Comparison of ENCODE assay signal across 32 cellular contexts in the genomic region with DNA sequence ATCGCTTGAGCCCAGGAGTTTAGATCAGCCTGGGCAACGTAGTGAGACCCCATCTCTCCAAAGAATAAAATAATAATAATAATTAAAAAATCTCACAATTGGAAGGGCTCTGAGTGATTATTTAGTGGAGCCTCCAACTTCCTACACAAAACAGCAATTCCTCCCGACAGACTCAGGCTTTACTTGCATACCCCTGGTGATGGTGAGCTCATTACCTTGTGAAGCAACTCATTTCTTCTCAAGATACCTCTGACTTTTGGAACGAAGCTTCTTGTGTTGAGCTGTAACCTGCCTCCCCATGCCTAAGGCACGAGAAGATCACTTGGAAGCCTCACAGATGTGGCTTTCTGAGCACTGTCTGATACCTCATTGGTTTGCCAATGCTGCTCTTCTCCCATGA.
"Had no signal": no experiment of that assay in that cellular context is flagged by ENCODE, and none has a peak within 500 bp of the region (broad histone marks: within the 10 kb centered on the region; RNA-seq: fewer than 3 reads in every experiment).

No MANE protein-coding gene starts in this region.

- H3K36me3 Mint-ChIP-seq: activated naive CD4-positive, alpha-beta T cell treated with anti-CD3 and anti-CD28 coated beads, Interleukin-2, amount 10 ng/mL, durations not matched to agents 7 days and 5 days; activated naive CD8-positive, alpha-beta T cell had no signal

- H3K4me3 Mint-ChIP-seq: activated CD4-positive, alpha-beta memory T cell treated with anti-CD3 and anti-CD28 coated beads, Interleukin-2, amount 10 ng/mL, durations not matched to agents 7 days and 5 days; activated CD4-positive, alpha-beta T cell treated with anti-CD3 and anti-CD28 coated beads, Interleukin-2, amount 10 ng/mL, durations not matched to agents 7 days and 5 days; activated naive CD4-positive, alpha-beta T cell treated with anti-CD3 and anti-CD28 coated beads, Interleukin-2, amount 10 ng/mL, durations not matched to agents 7 days and 5 days; activated naive CD8-positive, alpha-beta T cell; activated T-cell treated with anti-CD3 and anti-CD28 coated beads, Interleukin-2, amount 50 U/mL, for 24 hours; activated T-cell treated with anti-CD3 and anti-CD28 coated beads, Interleukin-2, amount 50 U/mL, for 72 hours; effector memory CD8-positive, alpha-beta T cell; T-helper 17 cell; T-helper 2 cell treated with Interferon-gamma antibody and Interleukin-4, amounts not matched to agents 5 μg/mL and 100 μg/mL, for 36 hours had no signal

- H3K27ac ChIP-seq: esophagus muscularis mucosa, foreskin keratinocyte, gastrocnemius medialis, heart left ventricle had no signal

- H3K27me3 ChIP-seq: esophagus muscularis mucosa, foreskin keratinocyte, gastrocnemius medialis, heart left ventricle had no signal

- H3K4me3 ChIP-seq: esophagus muscularis mucosa, gastrocnemius medialis, heart left ventricle had no signal

- H3K36me3 ChIP-seq: esophagus muscularis mucosa, gastrocnemius medialis, heart left ventricle had no signal

- FAIRE-seq: astrocyte, colon had no signal

- H3K9me3 ChIP-seq: gastrocnemius medialis had no signal

- H3K27ac Mint-ChIP-seq: activated CD4-positive, alpha-beta memory T cell treated with anti-CD3 and anti-CD28 coated beads, Interleukin-2, amount 10 ng/mL, durations not matched to agents 7 days and 5 days; activated CD4-positive, alpha-beta T cell treated with anti-CD3 and anti-CD28 coated beads, Interleukin-2, amount 10 ng/mL, durations not matched to agents 7 days and 5 days; activated naive CD4-positive, alpha-beta T cell treated with anti-CD3 and anti-CD28 coated beads, Interleukin-2, amount 10 ng/mL, durations not matched to agents 7 days and 5 days; activated naive CD8-positive, alpha-beta T cell; activated T-cell treated with anti-CD3 and anti-CD28 coated beads, Interleukin-2, amount 50 U/mL, for 24 hours; activated T-cell treated with anti-CD3 and anti-CD28 coated beads, Interleukin-2, amount 50 U/mL, for 72 hours; effector memory CD8-positive, alpha-beta T cell; T-helper 17 cell; T-helper 2 cell treated with Interferon-gamma antibody and Interleukin-4, amounts not matched to agents 5 μg/mL and 100 μg/mL, for 36 hours had no signal

- H3K27me3 Mint-ChIP-seq: activated CD4-positive, alpha-beta memory T cell treated with anti-CD3 and anti-CD28 coated beads, Interleukin-2, amount 10 ng/mL, durations not matched to agents 7 days and 5 days; activated CD4-positive, alpha-beta T cell treated with anti-CD3 and anti-CD28 coated beads, Interleukin-2, amount 10 ng/mL, durations not matched to agents 7 days and 5 days; activated naive CD4-positive, alpha-beta T cell treated with anti-CD3 and anti-CD28 coated beads, Interleukin-2, amount 10 ng/mL, durations not matched to agents 7 days and 5 days; activated naive CD8-positive, alpha-beta T cell; activated T-cell treated with anti-CD3 and anti-CD28 coated beads, Interleukin-2, amount 50 U/mL, for 24 hours; effector memory CD8-positive, alpha-beta T cell; T-helper 17 cell had no signal

- DNase-seq: activated CD4-positive, alpha-beta memory T cell treated with anti-CD3 and anti-CD28 coated beads, Interleukin-2, amount 10 ng/mL, durations not matched to agents 7 days and 5 days; activated CD4-positive, alpha-beta T cell treated with anti-CD3 and anti-CD28 coated beads for 1 hour; activated CD4-positive, alpha-beta T cell treated with anti-CD3 and anti-CD28 coated beads for 4 hours; activated CD4-positive, alpha-beta T cell treated with anti-CD3 and anti-CD28 coated beads, Interleukin-2, amount 10 ng/mL, durations not matched to agents 7 days and 5 days; activated CD4-positive, alpha-beta T cell treated with anti-CD3 and anti-CD28 coated beads, Interleukin-2, amount 50 U/mL, for 4 hours; activated CD8-positive, alpha-beta memory T cell treated with anti-CD3 and anti-CD28 coated beads, Interleukin-2, amount 50 U/mL, for 48 hours; activated gamma-delta T cell; activated naive CD4-positive, alpha-beta T cell; activated naive CD4-positive, alpha-beta T cell treated with anti-CD3 and anti-CD28 coated beads, Interleukin-2, amount 10 ng/mL, durations not matched to agents 7 days and 5 days; activated T-cell treated with anti-CD3 and anti-CD28 coated beads for 4 hours; activated T-cell treated with anti-CD3 and anti-CD28 coated beads, Interleukin-2, amount 50 U/mL, for 24 hours; activated T-cell treated with anti-CD3 and anti-CD28 coated beads, Interleukin-2, amount 50 U/mL, for 72 hours; amniotic stem cell; anterior cingulate cortex; caudate nucleus; cortex of kidney; dermis blood vessel endothelial cell; effector CD4-positive, alpha-beta T cell; effector memory CD8-positive, alpha-beta T cell; erythroblast; foreskin keratinocyte; gastrocnemius medialis; glutamatergic neuron; heart left ventricle; T-helper 1 cell; T-helper 17 cell; T1000 had no signal

- H3K4me1 Mint-ChIP-seq: activated CD4-positive, alpha-beta memory T cell treated with anti-CD3 and anti-CD28 coated beads, Interleukin-2, amount 10 ng/mL, durations not matched to agents 7 days and 5 days; activated CD4-positive, alpha-beta T cell treated with anti-CD3 and anti-CD28 coated beads, Interleukin-2, amount 10 ng/mL, durations not matched to agents 7 days and 5 days; activated naive CD4-positive, alpha-beta T cell treated with anti-CD3 and anti-CD28 coated beads, Interleukin-2, amount 10 ng/mL, durations not matched to agents 7 days and 5 days; T-helper 17 cell had no signal

- H3K4me1 ChIP-seq: esophagus muscularis mucosa, foreskin keratinocyte, gastrocnemius medialis, heart left ventricle had no signal

- ATAC-seq: activated T-cell treated with anti-CD3 and anti-CD28 coated beads, Interleukin-2, amount 50 U/mL, for 72 hours; effector memory CD8-positive, alpha-beta T cell; foreskin keratinocyte; gastrocnemius medialis; heart left ventricle; T-helper 17 cell had no signal
